In genomic region chr11:96065379-96065778, GRCh38 we compare ENCODE assay signal across 1 cellular context.
TF ChIP-seq lines count a peak whose summit lies in the region.

No MANE protein-coding gene starts in this region.

TF ChIP-seq in IMR-90, 13 proteins besides CTCF, POLR2A, EP300 and RAD21 (continued from another document):
- TF ChIP-seq, protein P1, sequence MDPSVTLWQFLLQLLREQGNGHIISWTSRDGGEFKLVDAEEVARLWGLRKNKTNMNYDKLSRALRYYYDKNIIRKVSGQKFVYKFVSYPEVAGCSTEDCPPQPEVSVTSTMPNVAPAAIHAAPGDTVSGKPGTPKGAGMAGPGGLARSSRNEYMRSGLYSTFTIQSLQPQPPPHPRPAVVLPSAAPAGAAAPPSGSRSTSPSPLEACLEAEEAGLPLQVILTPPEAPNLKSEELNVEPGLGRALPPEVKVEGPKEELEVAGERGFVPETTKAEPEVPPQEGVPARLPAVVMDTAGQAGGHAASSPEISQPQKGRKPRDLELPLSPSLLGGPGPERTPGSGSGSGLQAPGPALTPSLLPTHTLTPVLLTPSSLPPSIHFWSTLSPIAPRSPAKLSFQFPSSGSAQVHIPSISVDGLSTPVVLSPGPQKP (IDR thresholded peaks at IDR 0.05; ENCODE audit: borderline replicate concordance, low read depth, low read length) = no peak
- TF ChIP-seq USF2 (IDR thresholded peaks at IDR 0.05; ENCODE audit: low read depth, low read length) (no peak), SMC3 (IDR thresholded peaks at IDR 0.05; ENCODE audit: low read depth, low read length) (no peak), MXI1 (IDR thresholded peaks at IDR 0.05; ENCODE audit: borderline replicate concordance, low read depth, low read length) (no peak)
